In genomic region chr14:90443161-90444076, GRCh38 we compare ENCODE assay signal across 15 cellular contexts. TPM values are rescaled to one million over a fixed set of nuclear protein-coding genes. Genes with fewer than 3 reads are reported as not detected.
DNase-seq lines count a peak whose midpoint lies in the region; ATAC-seq and TF ChIP-seq lines count a peak whose summit lies in the region.
"Had no signal": no experiment of that assay in that cellular context is flagged by ENCODE, and none has a peak within 500 bp of the region (broad histone marks: within the 10 kb centered on the region; RNA-seq: fewer than 3 reads in every experiment).

No MANE protein-coding gene starts in this region.

- H3K27ac ChIP-seq in RWPE2 (ENCODE audit: poor library complexity, severe bottlenecking), result peak overlapping the region; percentile 81
- peak overlapping the region; percentile 59 for H3K27ac ChIP-seq in hepatocyte
- H3K27ac ChIP-seq: SK-N-MC had no signal

- no peaks in the 10 kb centered on the region for H3K36me3 Mint-ChIP-seq in type B pancreatic cell

- H3K27me3 ChIP-seq in RWPE2 (ENCODE audit: insufficient read depth, poor library complexity, severe bottlenecking) (no peaks in the 10 kb centered on the region), hepatocyte (no peaks in the 10 kb centered on the region)
- H3K27me3 ChIP-seq: pancreas had no signal

- no peaks in the 10 kb centered on the region for H4K20me1 ChIP-seq in hepatocyte (ENCODE audit: insufficient read depth, poor library complexity, severe bottlenecking)

- H3K4me3 ChIP-seq in RWPE2 (ENCODE audit: severe bottlenecking) (no peak overlapping the region), hepatocyte (no peak overlapping the region)
- H3K4me3 ChIP-seq: mucosa of descending colon, pancreas, SK-N-MC had no signal

- no peaks in the 10 kb centered on the region for H3K9me2 ChIP-seq in hepatocyte (replicated peaks; ENCODE audit: insufficient read depth)

- peaks cover 17% of the 10 kb centered on the region for H3K9me3 Mint-ChIP-seq in type B pancreatic cell

- H3K4me1 Mint-ChIP-seq in type B pancreatic cell (ENCODE audit: unreplicated experiment), result peaks cover 21% of the 10 kb centered on the region
- H3K4me1 Mint-ChIP-seq: CD8-positive, alpha-beta memory T cell had no signal

- H3K36me3 ChIP-seq in RWPE2 (ENCODE audit: low read depth) (no peaks in the 10 kb centered on the region), hepatocyte (replicated peaks; ENCODE audit: insufficient read depth, low read depth) (no peaks in the 10 kb centered on the region)
- H3K36me3 ChIP-seq: pancreas had no signal

- peak; percentile 34 for DNase-seq in SIG-M5 treated with dmso at 0.1 percent for 504 hours (lab: John Stamatoyannopoulos, UW; ENCODE audit: unreplicated experiment)
- no peak for DNase-seq in SIG-M5 (lab: John Stamatoyannopoulos, UW)
- no peak for DNase-seq in RWPE2 (ENCODE audit: low spot score)
- no peak for DNase-seq in hepatocyte (ENCODE audit: low spot score)
- DNase-seq in type B pancreatic cell (ENCODE audit: extremely low spot score, unreplicated experiment), result no peak
- DNase-seq: activated CD4-positive, alpha-beta T cell treated with anti-CD3 and anti-CD28 coated beads, Interleukin-2, amount 50 U/mL, for 4 hours; activated T-cell treated with anti-CD3 and anti-CD28 coated beads, Interleukin-2, amount 50 U/mL, for 72 hours; CD8-positive, alpha-beta memory T cell; mucosa of descending colon; NCI-H187 treated with DMSO at 0.1 percent for 48 hours had no signal

- H2AFZ ChIP-seq in hepatocyte, result no peak overlapping the region

- H3K79me2 ChIP-seq in hepatocyte, result no peaks in the 10 kb centered on the region

- 77% methylated on average over 16 of the region's 16 CpGs for WGBS in hepatocyte (ENCODE audit: low lambda C conversion rate, missing lambda C conversion rate)

- no peak overlapping the region for H3K4me2 ChIP-seq in hepatocyte

- ATAC-seq in RWPE2 (ENCODE audit: low read depth), result peak; percentile 32
- ATAC-seq in HG03159 (IDR thresholded peaks at IDR 0.05; ENCODE audit: unreplicated experiment), result no peak
- no peak for ATAC-seq in HG02678 (IDR thresholded peaks at IDR 0.05; ENCODE audit: unreplicated experiment)
- no peak for ATAC-seq in GM19463 (IDR thresholded peaks at IDR 0.05; ENCODE audit: unreplicated experiment)
- ATAC-seq: activated T-cell treated with anti-CD3 and anti-CD28 coated beads, Interleukin-2, amount 50 U/mL, for 72 hours had no signal

- H3K27me3 Mint-ChIP-seq in type B pancreatic cell, result no peaks in the 10 kb centered on the region

- no peak for TF ChIP-seq CTCF in RWPE2 (IDR thresholded peaks at IDR 0.05; ENCODE audit: poor library complexity, severe bottlenecking)
- no peak for TF ChIP-seq CTCF in hepatocyte (IDR thresholded peaks at IDR 0.05; ENCODE audit: poor library complexity)
- TF ChIP-seq CTCF in type B pancreatic cell (conservative IDR thresholded peaks at IDR 0.05), result no peak

- H3K4me1 ChIP-seq in RWPE2 (ENCODE audit: insufficient read depth, poor library complexity, severe bottlenecking) (peaks cover 35% of the 10 kb centered on the region), hepatocyte (ENCODE audit: insufficient read depth) (no peaks in the 10 kb centered on the region)
- H3K4me1 ChIP-seq: pancreas had no signal

- peak overlapping the region; percentile 39 for H3K4me3 Mint-ChIP-seq in type B pancreatic cell
- H3K4me3 Mint-ChIP-seq: activated T-cell treated with anti-CD3 and anti-CD28 coated beads, Interleukin-2, amount 50 U/mL, for 72 hours; CD8-positive, alpha-beta memory T cell had no signal

- no peaks in the 10 kb centered on the region for H3K9me3 ChIP-seq in RWPE2 (ENCODE audit: severe bottlenecking)
- H3K9me3 ChIP-seq in hepatocyte (ENCODE audit: low read depth), result no peaks in the 10 kb centered on the region
- H3K9me3 ChIP-seq: pancreas had no signal

- H3K27ac Mint-ChIP-seq in type B pancreatic cell, result peak overlapping the region; percentile 91
- H3K27ac Mint-ChIP-seq: activated T-cell treated with anti-CD3 and anti-CD28 coated beads, Interleukin-2, amount 50 U/mL, for 72 hours; CD8-positive, alpha-beta memory T cell had no signal

RNA-seq across cellular contexts. Expression of gene CALM1, which starts 46.6 kb away (rescaled TPM):
- total RNA-seq in hepatocyte (341 and 405 TPM in 2 replicates), type B pancreatic cell (ENCODE audit: low replicate concordance) (347 and 430 TPM in 2 replicates)
- polyA plus RNA-seq in hepatocyte, result 859 and 862 TPM in 2 replicates
